Comparison of ENCODE assay signal across 16 cellular contexts in the genomic region with DNA sequence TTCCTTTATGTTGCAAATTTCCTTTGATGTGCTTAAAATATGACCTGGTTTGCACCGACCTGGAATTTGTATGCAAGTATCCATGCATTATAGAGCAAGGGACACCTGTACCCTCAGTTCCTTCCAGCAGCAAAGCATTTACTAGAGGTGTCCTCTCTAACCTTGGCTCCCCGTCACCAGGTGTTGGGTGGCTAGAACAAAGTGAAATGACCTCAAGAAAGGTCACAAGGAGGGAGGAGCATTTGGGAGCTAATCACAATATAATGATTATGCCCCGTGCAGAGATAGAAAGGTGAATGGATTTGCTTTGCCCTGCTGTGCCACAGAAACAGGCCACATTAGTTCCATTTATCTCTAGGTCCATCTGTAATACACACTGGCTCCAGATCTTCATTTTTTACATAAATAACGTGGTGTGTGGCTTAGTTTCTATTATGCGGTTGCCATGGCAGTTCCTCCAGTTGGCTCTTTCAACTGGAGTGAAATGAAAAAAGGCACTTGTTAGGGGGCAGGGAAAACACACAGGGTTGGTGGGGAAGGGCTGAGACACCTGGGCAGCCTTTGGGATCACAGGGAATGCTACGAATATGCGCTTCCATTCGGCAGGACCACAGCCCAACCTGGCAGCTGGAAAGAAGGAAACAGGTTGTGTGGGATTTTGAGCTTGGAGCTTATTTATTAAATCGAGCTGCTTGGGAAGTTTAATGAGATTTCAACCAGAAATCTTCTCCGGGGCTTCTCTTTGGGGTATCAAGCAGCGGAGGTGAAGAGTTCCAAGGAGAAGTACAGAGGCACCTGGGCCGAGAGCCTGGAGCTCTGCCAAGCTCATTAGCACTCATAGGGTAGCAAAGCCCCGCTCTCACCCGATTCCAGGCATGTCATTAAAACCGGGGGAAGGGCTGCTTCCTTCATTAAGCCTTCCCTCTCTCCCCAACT.
A peak's percentile ranks its signal among the peaks of the same experiment; 100 is the strongest.
DNase-seq lines count a peak whose midpoint lies in the region; ATAC-seq and TF ChIP-seq lines count a peak whose summit lies in the region.
"Had no signal": no experiment of that assay in that cellular context is flagged by ENCODE, and none has a peak within 500 bp of the region (broad histone marks: within the 10 kb centered on the region; RNA-seq: fewer than 3 reads in every experiment).

No MANE protein-coding gene starts in this region.

- peak; percentile 18 for DNase-seq in DMS 273 (lab: John Stamatoyannopoulos, UW; ENCODE audit: unreplicated experiment)
- no peak for DNase-seq in DMS 273 treated with DMSO at 0.1 percent for 48 hours (lab: John Stamatoyannopoulos, UW)
- DNase-seq in NCI-H1105 (lab: John Stamatoyannopoulos, UW) = peak; percentile 64
- DNase-seq in left kidney (ENCODE audit: low read depth, low spot score) = peak; percentile 45
- DNase-seq in activated naive CD4-positive, alpha-beta T cell treated with Interleukin-2 at 50 U/mL for 16 hours = no peak
- DNase-seq in middle frontal gyrus (ENCODE audit: extremely low spot score, low spot score) = no peak
- DNase-seq: activated naive CD8-positive, alpha-beta T cell treated with anti-CD3 and anti-CD28 coated beads for 36 hours; body of pancreas; heart right ventricle; MM.1S; OCI-M1; retina; SHP77 had no signal

- H4K20me1 ChIP-seq in OCI-LY3 (ENCODE audit: insufficient read depth, low read length) = no peaks in the 10 kb centered on the region

- no peaks in the 10 kb centered on the region for H3K36me3 ChIP-seq in OCI-LY3 (replicated peaks; ENCODE audit: low read depth, low read length)

- ATAC-seq in GM19452 (IDR thresholded peaks at IDR 0.05; ENCODE audit: unreplicated experiment) = no peak
- ATAC-seq: body of pancreas had no signal

- H3K27me3 ChIP-seq in OCI-LY3 (ENCODE audit: low read depth, low read length) = peaks cover 2% of the 10 kb centered on the region; the same call in 1 of the 2 replicates
- H3K27me3 ChIP-seq: body of pancreas, heart right ventricle had no signal

- no peaks in the 10 kb centered on the region for H3K79me2 ChIP-seq in OCI-LY3 (ENCODE audit: low read length)

- H3K9ac ChIP-seq in OCI-LY3 (ENCODE audit: low read length) = no peak overlapping the region

- H3K4me1 ChIP-seq in OCI-LY3 (ENCODE audit: low read length) = peaks cover 44% of the 10 kb centered on the region

- TF ChIP-seq CTCF in OCI-LY3 (IDR thresholded peaks at IDR 0.05; ENCODE audit: low read depth, low read length) = no peak

- H2AFZ ChIP-seq in OCI-LY3 (ENCODE audit: low read depth, low read length) = no peak overlapping the region

- H3K4me3 ChIP-seq in OCI-LY3 (ENCODE audit: low read length) = peak overlapping the region; percentile 2; the same call in 1 of the 2 replicates
- H3K4me3 ChIP-seq: body of pancreas, heart right ventricle had no signal

- peak overlapping the region; percentile 82 for H3K4me2 ChIP-seq in OCI-LY3 (ENCODE audit: low read length)

- no peaks in the 10 kb centered on the region for H3K9me3 ChIP-seq in OCI-LY3 (ENCODE audit: insufficient read depth, low read length)
- H3K9me3 ChIP-seq: body of pancreas, heart right ventricle had no signal

- H3K27ac ChIP-seq in OCI-LY3 (ENCODE audit: low read length) = peak overlapping the region; percentile 75; the same call in 1 of the 2 replicates
- H3K27ac ChIP-seq: 22Rv1, body of pancreas, heart right ventricle had no signal

Comparison
In these comparisons a context has a peak if more than half of its experiments do, and no peak if none do; other contexts are left out.
1. DNase-seq: peak in DMS 273 (single experiment), NCI-H1105 (single experiment) and left kidney (single experiment); none in DMS 273 treated with DMSO at 0.1 percent for 48 hours (single experiment), activated naive CD4-positive, alpha-beta T cell treated with Interleukin-2 at 50 U/mL for 16 hours (single experiment) and middle frontal gyrus (single experiment).